ENCODE assay signal across 8 cellular contexts in genomic region chr6:133583907-133584306, GRCh38.
"Had no signal": no experiment of that assay in that cellular context is flagged by ENCODE, and none has a peak within 500 bp of the region (broad histone marks: within the 10 kb centered on the region; RNA-seq: fewer than 3 reads in every experiment).

No MANE protein-coding gene starts in this region.

- ATAC-seq: GM12878 had no signal

- FAIRE-seq: G401.6, GM12878, GM12891, GM12892, GM18507, GM19239 had no signal

- DNase-seq: GDM1, GF-D8 had no signal

- H3K4me3 ChIP-seq: GM12878 had no signal
